ENCODE assay signal across 2 cellular contexts in genomic region chr9:16310288-16311145, GRCh38.
TF ChIP-seq lines count a peak whose summit lies in the region.

No MANE protein-coding gene starts in this region.

TF ChIP-seq in GM23338, 12 proteins besides CTCF, POLR2A, EP300 and RAD21:
- TF ChIP-seq EZH2phosphoT487 (IDR thresholded peaks at IDR 0.05; ENCODE audit: unreplicated experiment), result no peak
- no peak for TF ChIP-seq CREB1 (CRISPR knock-in tag; IDR thresholded peaks at IDR 0.05; ENCODE audit: low read depth)
- TF ChIP-seq EZH2 (IDR thresholded peaks at IDR 0.05; ENCODE audit: low read depth, unreplicated experiment), result no peak
- TF ChIP-seq ETS1 (IDR thresholded peaks at IDR 0.05), result no peak
- no peak for TF ChIP-seq ZNF462 (CRISPR knock-in tag; IDR thresholded peaks at IDR 0.05)
- no peak for TF ChIP-seq POLR2AphosphoS5 (IDR thresholded peaks at IDR 0.05; ENCODE audit: low read depth)

TF ChIP-seq in H1, 55 proteins besides CTCF, POLR2A, EP300 and RAD21:
- TF ChIP-seq MAFK (IDR thresholded peaks at IDR 0.05; ENCODE audit: low read depth, low read length) (no peak), TAF7 (optimal IDR thresholded peaks at IDR 0.05; ENCODE audit: borderline replicate concordance, low read depth, low read length) (no peak), TCF12 (IDR thresholded peaks at IDR 0.05; ENCODE audit: low read depth, low read length) (no peak), TAF1 (IDR thresholded peaks at IDR 0.05; ENCODE audit: low read depth, low read length) (no peak)
